Comparison of ENCODE assay signal across 12 cellular contexts in the genomic region with DNA sequence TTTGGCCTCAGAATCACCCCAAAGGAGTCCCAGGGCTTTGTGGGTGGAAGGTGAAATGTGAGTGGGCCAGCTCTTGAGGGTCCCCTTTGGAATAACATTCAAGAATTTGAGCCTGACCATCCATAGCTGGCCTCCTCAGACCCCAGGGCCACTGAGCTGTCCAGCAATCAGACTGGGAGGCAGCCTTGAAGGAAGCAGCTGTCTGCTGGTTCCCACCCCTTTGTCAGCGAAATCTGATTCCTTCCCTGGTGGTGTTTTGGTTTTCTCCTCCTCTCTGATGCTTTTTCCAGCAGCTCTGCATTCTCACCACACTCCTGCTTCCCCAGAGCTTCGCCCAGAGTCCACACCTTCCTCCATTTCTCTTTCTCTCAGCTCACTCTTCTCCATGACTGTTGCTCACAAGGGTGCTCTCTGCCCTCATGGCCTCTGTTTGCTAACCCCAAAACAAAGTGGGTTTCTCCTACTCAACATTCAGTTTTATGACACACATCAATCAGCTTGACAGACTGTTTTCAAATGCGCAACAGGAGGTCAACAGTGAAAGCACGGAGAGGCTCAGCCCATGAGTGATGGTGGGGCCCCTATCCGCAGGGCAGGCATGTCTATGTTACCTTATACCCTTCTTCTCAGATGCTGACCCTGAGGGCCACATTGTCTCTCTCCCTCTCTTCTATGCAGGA.
A peak's percentile ranks its signal among the peaks of the same experiment; 100 is the strongest.
DNase-seq lines count a peak whose midpoint lies in the region; ATAC-seq and TF ChIP-seq lines count a peak whose summit lies in the region.
"Had no signal": no experiment of that assay in that cellular context is flagged by ENCODE, and none has a peak within 500 bp of the region (broad histone marks: within the 10 kb centered on the region; RNA-seq: fewer than 3 reads in every experiment).

No MANE protein-coding gene starts in this region.

- H3K9me3 ChIP-seq in SK-N-SH: no peaks in the 10 kb centered on the region
- H3K9me3 ChIP-seq in neural progenitor cell (ENCODE audit: low read depth): no peaks in the 10 kb centered on the region
- H3K9me3 ChIP-seq in thyroid gland: no peaks in the 10 kb centered on the region
- H3K9me3 ChIP-seq: HAP-1, SJSA1 had no signal

- H3K9ac ChIP-seq in SK-N-SH: no peak overlapping the region
- H3K9ac ChIP-seq in neural progenitor cell: no peak overlapping the region

- TF ChIP-seq CTCF in GM23338 (conservative IDR thresholded peaks at IDR 0.05; ENCODE audit: low read depth in 2 of 2) (no peak), SK-N-SH (IDR thresholded peaks at IDR 0.05) (no peak), neural progenitor cell (IDR thresholded peaks at IDR 0.05) (no peak), thyroid gland (IDR thresholded peaks at IDR 0.05) (no peak)

- DNase-seq in GM23338 (ENCODE audit: low spot score): peak; percentile 61
- peak; percentile 92 for DNase-seq in NCI-H187 treated with DMSO at 0.1 percent for 48 hours (lab: John Stamatoyannopoulos, UW)
- DNase-seq in SK-N-SH: no peak
- peak; percentile 56 for DNase-seq in neural progenitor cell (ENCODE audit: low spot score)
- no peak for DNase-seq in OCI-M1 (lab: John Stamatoyannopoulos, UW)
- DNase-seq in stimulated activated naive CD4-positive, alpha-beta T cell (lab: John Stamatoyannopoulos, UW): no peak
- no peak for DNase-seq in thyroid gland
- DNase-seq: activated effector memory CD4-positive, alpha-beta T cell treated with anti-CD3 and anti-CD28 coated beads, Interleukin-2, amount 50 U/mL, for 16 hours had no signal

- ATAC-seq in GM23338: peak; percentile 88
- ATAC-seq in HG03095 (IDR thresholded peaks at IDR 0.05; ENCODE audit: unreplicated experiment): no peak

- TF ChIP-seq POLR2A in thyroid gland (IDR thresholded peaks at IDR 0.05): no peak

- no peak overlapping the region for H2AFZ ChIP-seq in GM23338
- H2AFZ ChIP-seq in SK-N-SH (ENCODE audit: low read depth): no peak overlapping the region
- H2AFZ ChIP-seq in neural progenitor cell (replicated peaks): no peak overlapping the region

- H3K27me3 ChIP-seq in GM23338 (ENCODE audit: insufficient read depth) (no peaks in the 10 kb centered on the region), SK-N-SH (ENCODE audit: insufficient read depth) (no peaks in the 10 kb centered on the region), neural progenitor cell (no peaks in the 10 kb centered on the region), thyroid gland (no peaks in the 10 kb centered on the region)
- H3K27me3 ChIP-seq: SJSA1 had no signal

- POLR2A ChIA-PET in SK-N-SH (lab: Yijun Ruan, JAX): no interaction called here

- H3K4me1 Mint-ChIP-seq in GM23338 (peaks cover 33% of the 10 kb centered on the region), neural progenitor cell (peaks cover 20% of the 10 kb centered on the region)

- H3F3A ChIP-seq in GM23338 (replicated peaks; ENCODE audit: low read depth): no peaks in the 10 kb centered on the region
- no peaks in the 10 kb centered on the region for H3F3A ChIP-seq in SK-N-SH (replicated peaks; ENCODE audit: insufficient read depth)
- H3F3A ChIP-seq in neural progenitor cell (ENCODE audit: low read depth): no peaks in the 10 kb centered on the region

- peaks cover 39% of the 10 kb centered on the region for H3K36me3 Mint-ChIP-seq in GM23338 (ENCODE audit: low read depth)
- peaks cover 23% of the 10 kb centered on the region for H3K36me3 Mint-ChIP-seq in neural progenitor cell

- H3K27me3 Mint-ChIP-seq in GM23338 (ENCODE audit: insufficient read depth, low read depth, poor library complexity) (peaks cover 2% of the 10 kb centered on the region), neural progenitor cell (ENCODE audit: insufficient read depth, low read depth) (peaks cover 5% of the 10 kb centered on the region)

- H3K36me3 ChIP-seq in GM23338 (ENCODE audit: insufficient read depth) (peaks cover 6% of the 10 kb centered on the region; the same call in 1 of the 2 replicates), SK-N-SH (replicated peaks in 1 of 2; ENCODE audit: control insufficient read depth in 1 of 2, insufficient read depth in 2 of 2, low read length in 1 of 2) (no peaks in the 10 kb centered on the region), neural progenitor cell (no peaks in the 10 kb centered on the region), thyroid gland (no peaks in the 10 kb centered on the region)
- H3K36me3 ChIP-seq: HAP-1, SJSA1 had no signal

- H3K79me2 ChIP-seq in GM23338 (replicated peaks; ENCODE audit: insufficient read depth): no peaks in the 10 kb centered on the region
- no peaks in the 10 kb centered on the region for H3K79me2 ChIP-seq in SK-N-SH (ENCODE audit: insufficient read depth)
- H3K79me2 ChIP-seq in neural progenitor cell (ENCODE audit: low read depth): no peaks in the 10 kb centered on the region

- TF ChIP-seq EP300 in SK-N-SH (IDR thresholded peaks at IDR 0.05; ENCODE audit: borderline replicate concordance in 1 of 2, low read depth in 1 of 2, low read length in 1 of 2): no peak

- H3K4me2 ChIP-seq in GM23338: no peak overlapping the region; the same call in 1 of the 2 replicates
- H3K4me2 ChIP-seq in SK-N-SH: no peak overlapping the region
- peak overlapping the region; percentile 44 for H3K4me2 ChIP-seq in neural progenitor cell

- H3K27ac Mint-ChIP-seq in GM23338: no peak overlapping the region
- H3K27ac Mint-ChIP-seq in neural progenitor cell: peak overlapping the region; percentile 24

- no peaks in the 10 kb centered on the region for H4K20me1 ChIP-seq in GM23338 (replicated peaks; ENCODE audit: insufficient read depth)
- no peaks in the 10 kb centered on the region for H4K20me1 ChIP-seq in SK-N-SH (ENCODE audit: insufficient read depth)
- H4K20me1 ChIP-seq in neural progenitor cell (ENCODE audit: low read depth): no peaks in the 10 kb centered on the region

- CTCF ChIA-PET in SK-N-SH (lab: Yijun Ruan, JAX): no interaction called here

- WGBS in SK-N-SH (ENCODE audit: low lambda C conversion rate): 63% methylated on average over 5 of the region's 5 CpGs
- 84 to 86% methylated on average over 5 of the region's 5 CpGs for WGBS in thyroid gland, 2 donors

- H3K9me3 Mint-ChIP-seq in GM23338: no peaks in the 10 kb centered on the region
- H3K9me3 Mint-ChIP-seq in neural progenitor cell: no peaks in the 10 kb centered on the region

- H3K4me3 Mint-ChIP-seq in GM23338: no peak overlapping the region; the same call in 2 of the 3 replicates
- H3K4me3 Mint-ChIP-seq in neural progenitor cell: no peak overlapping the region

- no peak for TF ChIP-seq RAD21 in SK-N-SH (IDR thresholded peaks at IDR 0.05; ENCODE audit: low read length)

- H3K9me2 ChIP-seq in GM23338 (ENCODE audit: insufficient read depth): no peaks in the 10 kb centered on the region
- H3K9me2 ChIP-seq in SK-N-SH: no peaks in the 10 kb centered on the region

- peaks cover 7% of the 10 kb centered on the region for H3K4me1 ChIP-seq in GM23338 (ENCODE audit: insufficient read depth)
- no peaks in the 10 kb centered on the region; a peak in 1 of 4 replicates for H3K4me1 ChIP-seq in SK-N-SH (ENCODE audit: control insufficient read depth in 1 of 2, insufficient read depth in 2 of 2, low read depth in 1 of 2, low read length in 1 of 2)
- H3K4me1 ChIP-seq in neural progenitor cell: peaks cover 15% of the 10 kb centered on the region
- H3K4me1 ChIP-seq in thyroid gland: no peaks in the 10 kb centered on the region
- H3K4me1 ChIP-seq: HAP-1, SJSA1 had no signal

- no peak overlapping the region for H3K4me3 ChIP-seq in GM23338
- H3K4me3 ChIP-seq in SK-N-SH (ENCODE audit: low read depth in 2 of 2, low read length in 1 of 2): no peak overlapping the region
- no peak overlapping the region for H3K4me3 ChIP-seq in neural progenitor cell
- no peak overlapping the region for H3K4me3 ChIP-seq in thyroid gland (replicated peaks in 1 of 3)
- H3K4me3 ChIP-seq: HAP-1, SJSA1 had no signal

- H3K27ac ChIP-seq in GM23338 (ENCODE audit: low read depth): no peak overlapping the region
- H3K27ac ChIP-seq in SK-N-SH (ENCODE audit: low read depth in 2 of 2, low read length in 1 of 2): no peak overlapping the region
- H3K27ac ChIP-seq in neural progenitor cell: no peak overlapping the region
- no peak overlapping the region for H3K27ac ChIP-seq in thyroid gland
- H3K27ac ChIP-seq: C4-2B, SJSA1 had no signal

- intact Hi-C loops in thyroid gland (cut with DNase I): no loop called here

TF ChIP-seq in SK-N-SH, 30 proteins besides CTCF, POLR2A, EP300 and RAD21 (continues in another document):
- no peak for TF ChIP-seq TCF12 (IDR thresholded peaks at IDR 0.05)
- no peak for TF ChIP-seq CHD2 (IDR thresholded peaks at IDR 0.05; ENCODE audit: low read length, partially characterized antibody)
- TF ChIP-seq, protein P1, sequence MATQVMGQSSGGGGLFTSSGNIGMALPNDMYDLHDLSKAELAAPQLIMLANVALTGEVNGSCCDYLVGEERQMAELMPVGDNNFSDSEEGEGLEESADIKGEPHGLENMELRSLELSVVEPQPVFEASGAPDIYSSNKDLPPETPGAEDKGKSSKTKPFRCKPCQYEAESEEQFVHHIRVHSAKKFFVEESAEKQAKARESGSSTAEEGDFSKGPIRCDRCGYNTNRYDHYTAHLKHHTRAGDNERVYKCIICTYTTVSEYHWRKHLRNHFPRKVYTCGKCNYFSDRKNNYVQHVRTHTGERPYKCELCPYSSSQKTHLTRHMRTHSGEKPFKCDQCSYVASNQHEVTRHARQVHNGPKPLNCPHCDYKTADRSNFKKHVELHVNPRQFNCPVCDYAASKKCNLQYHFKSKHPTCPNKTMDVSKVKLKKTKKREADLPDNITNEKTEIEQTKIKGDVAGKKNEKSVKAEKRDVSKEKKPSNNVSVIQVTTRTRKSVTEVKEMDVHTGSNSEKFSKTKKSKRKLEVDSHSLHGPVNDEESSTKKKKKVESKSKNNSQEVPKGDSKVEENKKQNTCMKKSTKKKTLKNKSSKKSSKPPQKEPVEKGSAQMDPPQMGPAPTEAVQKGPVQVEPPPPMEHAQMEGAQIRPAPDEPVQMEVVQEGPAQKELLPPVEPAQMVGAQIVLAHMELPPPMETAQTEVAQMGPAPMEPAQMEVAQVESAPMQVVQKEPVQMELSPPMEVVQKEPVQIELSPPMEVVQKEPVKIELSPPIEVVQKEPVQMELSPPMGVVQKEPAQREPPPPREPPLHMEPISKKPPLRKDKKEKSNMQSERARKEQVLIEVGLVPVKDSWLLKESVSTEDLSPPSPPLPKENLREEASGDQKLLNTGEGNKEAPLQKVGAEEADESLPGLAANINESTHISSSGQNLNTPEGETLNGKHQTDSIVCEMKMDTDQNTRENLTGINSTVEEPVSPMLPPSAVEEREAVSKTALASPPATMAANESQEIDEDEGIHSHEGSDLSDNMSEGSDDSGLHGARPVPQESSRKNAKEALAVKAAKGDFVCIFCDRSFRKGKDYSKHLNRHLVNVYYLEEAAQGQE (IDR thresholded peaks at IDR 0.05; ENCODE audit: low read depth, low read length): peak; percentile 75; the same call in 1 of the 2 replicates
- TF ChIP-seq EZH2phosphoT487 (IDR thresholded peaks at IDR 0.05; ENCODE audit: borderline replicate concordance, low read depth): no peak
- no peak for TF ChIP-seq RCOR1 (IDR thresholded peaks at IDR 0.05; ENCODE audit: low read length)

Comparison
In these comparisons a context has a peak if more than half of its experiments do, and no peak if none do; other contexts are left out.
1. DNase-seq: peak in GM23338 (single experiment), NCI-H187 treated with DMSO at 0.1 percent for 48 hours (single experiment) and neural progenitor cell (single experiment); none in SK-N-SH (single experiment), OCI-M1 (single experiment), stimulated activated naive CD4-positive, alpha-beta T cell (0 of 6) and thyroid gland (0 of 2).